11 cellular contexts compared by ENCODE assay signal in the genomic region with DNA sequence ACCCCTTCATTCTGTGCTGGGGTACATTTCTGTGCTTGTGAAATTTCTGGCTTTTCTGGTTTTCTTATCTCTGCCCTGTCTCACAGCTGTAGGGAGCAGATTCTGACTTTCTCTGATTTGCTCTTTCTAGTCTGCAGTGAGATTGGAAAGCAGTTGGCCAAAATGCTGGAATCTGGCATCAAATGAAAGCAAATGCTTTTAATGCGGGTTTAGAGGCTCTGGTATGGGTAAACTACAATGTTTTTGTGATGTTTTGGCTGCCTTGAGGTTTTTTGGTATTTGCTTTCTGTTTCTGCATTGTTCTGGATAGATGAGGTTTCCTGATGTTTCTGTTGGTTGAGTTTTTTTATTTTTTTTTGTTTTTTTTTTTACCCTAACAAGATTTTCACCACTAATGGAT. TPM values are rescaled to one million over a fixed set of nuclear protein-coding genes. Genes with fewer than 3 reads are reported as not detected.
A peak's percentile ranks its signal among the peaks of the same experiment; 100 is the strongest.
DNase-seq lines count a peak whose midpoint lies in the region; ATAC-seq, FAIRE-seq and TF ChIP-seq lines count a peak whose summit lies in the region.
"Had no signal": no experiment of that assay in that cellular context is flagged by ENCODE, and none has a peak within 500 bp of the region (broad histone marks: within the 10 kb centered on the region; RNA-seq: fewer than 3 reads in every experiment).

No MANE protein-coding gene starts in this region.

- peak; percentile 70 for DNase-seq in AG20443 (ENCODE audit: low spot score)
- no peak for DNase-seq in anterior cingulate cortex (lab: John Stamatoyannopoulos, UW)
- no peak for DNase-seq in PC-3
- DNase-seq: CD8-positive, alpha-beta T cell; NCI-H146; tibial artery had no signal

- H3K79me2 ChIP-seq in PC-3 (ENCODE audit: low read length), result no peaks in the 10 kb centered on the region

- no peaks in the 10 kb centered on the region for H3K9me3 ChIP-seq in PC-3 (ENCODE audit: low read length)
- H3K9me3 ChIP-seq: tibial artery had no signal

- H4K20me1 ChIP-seq in PC-3 (ENCODE audit: low read length), result no peaks in the 10 kb centered on the region

- no peak overlapping the region for H3K9ac ChIP-seq in PC-3 (ENCODE audit: low read length)

- no peaks in the 10 kb centered on the region for H3K9me2 ChIP-seq in PC-3 (replicated peaks; ENCODE audit: low read length)

- peaks cover 3% of the 10 kb centered on the region for H3K9me3 Mint-ChIP-seq in activated T-helper 17 cell treated with anti-CD3 and anti-CD28 coated beads, Interleukin-2, amount 50 U/mL, for 72 hours
- H3K9me3 Mint-ChIP-seq: CD8-positive, alpha-beta T cell had no signal

- H3K4me1 ChIP-seq in PC-3 (ENCODE audit: insufficient read depth, low read length), result no peaks in the 10 kb centered on the region
- H3K4me1 ChIP-seq: tibial artery had no signal

- no peaks in the 10 kb centered on the region for H3K27me3 ChIP-seq in PC-3 (ENCODE audit: low read length)
- H3K27me3 ChIP-seq: tibial artery had no signal

- no peaks in the 10 kb centered on the region for H3F3A ChIP-seq in PC-3 (ENCODE audit: low read length, unreplicated experiment)

- no peak for TF ChIP-seq CTCF in PC-3 (conservative IDR thresholded peaks at IDR 0.05; ENCODE audit: low read depth, low read length)

- H2AFZ ChIP-seq in PC-3 (ENCODE audit: low read length), result no peak overlapping the region

- no peak overlapping the region for H3K27ac ChIP-seq in PC-3 (ENCODE audit: low read length)
- H3K27ac ChIP-seq: tibial artery had no signal

- ATAC-seq in GM21529 (IDR thresholded peaks at IDR 0.05; ENCODE audit: unreplicated experiment) (peak; percentile 12), GM21528 (IDR thresholded peaks at IDR 0.05; ENCODE audit: low FRiP score, unreplicated experiment) (no peak), GM18511 (IDR thresholded peaks at IDR 0.05; ENCODE audit: unreplicated experiment) (no peak), PC-3 (no peak)
- ATAC-seq in activated T-helper 17 cell treated with anti-CD3 and anti-CD28 coated beads, Interleukin-2, amount 50 U/mL, for 72 hours (replicated peaks), result no peak
- ATAC-seq: CD8-positive, alpha-beta T cell had no signal

- H3K27me3 Mint-ChIP-seq in activated T-helper 17 cell treated with anti-CD3 and anti-CD28 coated beads, Interleukin-2, amount 50 U/mL, for 72 hours, result peaks cover 4% of the 10 kb centered on the region

- POLR2A ChIA-PET in PC-3 (lab: Charles Lee; ENCODE audit: unreplicated experiment), result no interaction called here

- intact Hi-C loops in PC-3 (cut with micrococcal nuclease), result no loop called here

- H3K4me3 ChIP-seq in PC-3 (ENCODE audit: low read length), result no peak overlapping the region
- H3K4me3 ChIP-seq: tibial artery had no signal

- H3K36me3 Mint-ChIP-seq in activated T-helper 17 cell treated with anti-CD3 and anti-CD28 coated beads, Interleukin-2, amount 50 U/mL, for 72 hours (ENCODE audit: low read depth), result no peaks in the 10 kb centered on the region
- H3K36me3 Mint-ChIP-seq: CD8-positive, alpha-beta T cell had no signal

- peak; percentile 33 for FAIRE-seq in islet of Langerhans (lab: Jason Lieb, UNC)

- no peak overlapping the region for H3K4me2 ChIP-seq in PC-3 (ENCODE audit: low read length)

- peak overlapping the region; percentile 93 for H3K27ac Mint-ChIP-seq in activated T-helper 17 cell treated with anti-CD3 and anti-CD28 coated beads, Interleukin-2, amount 50 U/mL, for 72 hours
- H3K27ac Mint-ChIP-seq: CD8-positive, alpha-beta T cell had no signal

- H3K4me1 Mint-ChIP-seq in activated T-helper 17 cell treated with anti-CD3 and anti-CD28 coated beads, Interleukin-2, amount 50 U/mL, for 72 hours, result peaks cover 21% of the 10 kb centered on the region

- peak overlapping the region; percentile 72 for H3K4me3 Mint-ChIP-seq in activated T-helper 17 cell treated with anti-CD3 and anti-CD28 coated beads, Interleukin-2, amount 50 U/mL, for 72 hours
- H3K4me3 Mint-ChIP-seq: CD8-positive, alpha-beta T cell had no signal

- CTCF ChIA-PET in PC-3 (lab: Charles Lee), result no interaction called here

- BruUV-seq in PC-3 (replicated peaks; lab: Mats Ljungman, UMichigan), result no TSS peak

- no peaks in the 10 kb centered on the region for H3K36me3 ChIP-seq in PC-3 (ENCODE audit: low read depth, low read length)
- H3K36me3 ChIP-seq: tibial artery had no signal

RNA-seq across cellular contexts. Expression of gene SMIM20, which starts 23.8 kb away (rescaled TPM):
- total RNA-seq in activated T-helper 17 cell treated with anti-CD3 and anti-CD28 coated beads, Interleukin-2, amount 50 U/mL, for 72 hours, result 10 to 100 TPM; 21.8 to 33.7 TPM
- total RNA-seq in PC-3 (2014; rRNA removed), result 21.3 and 27.0 TPM in 2 replicates
